ENCODE assay signal across 8 cellular contexts in genomic region chr3:119322021-119322522, GRCh38. TPM values are rescaled to one million over a fixed set of nuclear protein-coding genes. Genes with fewer than 3 reads are reported as not detected.
A peak's percentile ranks its signal among the peaks of the same experiment; 100 is the strongest.
DNase-seq lines count a peak whose midpoint lies in the region; ATAC-seq, FAIRE-seq and TF ChIP-seq lines count a peak whose summit lies in the region.

No MANE protein-coding gene starts in this region.

- H3K9me3 ChIP-seq in BE2C (no peaks in the 10 kb centered on the region), GM12878 (replicated peaks; ENCODE audit: control insufficient read depth, insufficient read depth, low read length) (no peaks in the 10 kb centered on the region; the same call in 1 of the 3 replicates), liver (ENCODE audit: control insufficient read depth in 4 of 4, low read length in 3 of 4) (no peaks in the 10 kb centered on the region), upper lobe of right lung (no peaks in the 10 kb centered on the region)

- peak overlapping the region; percentile 81 for H3K4me3 ChIP-seq in BE2C (ENCODE audit: low read depth, low read length)
- peak overlapping the region; percentile 78 for H3K4me3 ChIP-seq in GM12878
- peak overlapping the region; percentile 0 to 64 (median 5) for H3K4me3 ChIP-seq in liver (ENCODE audit: low read depth in 1 of 3, low read length in 3 of 3)
- peak overlapping the region; percentile 70 for H3K4me3 ChIP-seq in upper lobe of right lung

- peak overlapping the region; percentile 59 for H2AFZ ChIP-seq in GM12878 (ENCODE audit: control insufficient read depth, low read depth, low read length)

- TF ChIP-seq CTCF in BE2C (IDR thresholded peaks at IDR 0.05; ENCODE audit: low read depth, low read length) (no peak), GM12878 (IDR thresholded peaks at IDR 0.05 in 2 of 3, conservative IDR thresholded peaks at IDR 0.05 in 1 of 3; ENCODE audit: control insufficient read depth in 2 of 3, extremely low read depth in 1 of 3, insufficient read depth in 1 of 3, low read depth in 3 of 3, low read length in 3 of 3) (no peak), liver (IDR thresholded peaks at IDR 0.05; ENCODE audit: low read depth, low read length, missing input control) (no peak), upper lobe of right lung (IDR thresholded peaks at IDR 0.05) (no peak)

- H3K27me3 ChIP-seq in BE2C (no peaks in the 10 kb centered on the region), GM12878 (replicated peaks in 1 of 2; ENCODE audit: control insufficient read depth in 2 of 2, insufficient read depth in 2 of 2, low read length in 1 of 2) (no peaks in the 10 kb centered on the region), liver (ENCODE audit: control insufficient read depth in 4 of 4, insufficient read depth in 4 of 4, low read length in 3 of 4) (no peaks in the 10 kb centered on the region), upper lobe of right lung (no peaks in the 10 kb centered on the region)

- no peak for DNase-seq in BE2C
- no peak for DNase-seq in GM12878 (ENCODE audit: low read depth, low spot score)
- DNase-seq in upper lobe of right lung, result no peak
- DNase-seq in retina, result no peak

- H3K4me2 ChIP-seq in GM12878 (ENCODE audit: control insufficient read depth, insufficient read depth), result peak overlapping the region; percentile 99

- H3K27ac ChIP-seq in GM12878 (ENCODE audit: control insufficient read depth, insufficient read depth) (peak overlapping the region; percentile 97), liver (ENCODE audit: low read depth in 1 of 2, low read length in 2 of 2) (peak overlapping the region; percentile 40 to 82), upper lobe of right lung (peak overlapping the region; percentile 88)

- RAD21 ChIA-PET in GM12878 (lab: Charles Lee; ENCODE audit: unreplicated experiment), result interaction anchor here (0.9 to 2.3 kb wide), 7 partner anchors 20 to 237 kb away, joined by 3 to 30 read pairs (median 6); partner anchors contain the start of genes ARHGAP31, B4GALT4 and CD80

- BruUV-seq in GM12878 (replicated peaks; lab: Mats Ljungman, UMichigan), result no TSS peak

- in situ Hi-C loops in GM12878 (cut with MboI), result no loop called here

- H3K79me2 ChIP-seq in GM12878 (ENCODE audit: control insufficient read depth, insufficient read depth, low read length), result peaks cover 33% of the 10 kb centered on the region

- no peak for FAIRE-seq in GM12878 (lab: Jason Lieb, UNC)

- H3K4me1 ChIP-seq in BE2C (peaks cover 5% of the 10 kb centered on the region), GM12878 (ENCODE audit: control insufficient read depth, insufficient read depth, low read length) (peaks cover 29% of the 10 kb centered on the region), liver (ENCODE audit: control insufficient read depth in 4 of 4, insufficient read depth in 4 of 4, low read length in 3 of 4) (peaks cover 0 to 8% (median 0%) of the 10 kb centered on the region in 4 donors), upper lobe of right lung (peaks cover 25% of the 10 kb centered on the region)

- CTCF ChIA-PET in GM12878 (lab: Yijun Ruan, JAX), result interaction anchor here (0.9 to 3.1 kb wide), 4 partner anchors 17 to 81 kb away, joined by 3 to 13 read pairs (median 6); no protein-coding TSS in a partner anchor

- H3K36me3 ChIP-seq in BE2C (no peaks in the 10 kb centered on the region), GM12878 (ENCODE audit: control insufficient read depth in 2 of 2, insufficient read depth in 2 of 2, low read length in 1 of 2) (no peaks in the 10 kb centered on the region; a peak in 1 of 4 replicates), liver (ENCODE audit: control insufficient read depth in 4 of 4, insufficient read depth in 3 of 4, low read depth in 1 of 4, low read length in 3 of 4) (no peaks in the 10 kb centered on the region), upper lobe of right lung (no peaks in the 10 kb centered on the region)

- ATAC-seq in HG03460 (IDR thresholded peaks at IDR 0.05; ENCODE audit: unreplicated experiment) (peak; percentile 1), GM12878 (no peak), upper lobe of right lung (no peak), HG03139 (IDR thresholded peaks at IDR 0.05; ENCODE audit: unreplicated experiment) (no peak), HG02840 (IDR thresholded peaks at IDR 0.05; ENCODE audit: low FRiP score, unreplicated experiment) (no peak)

- H3K9ac ChIP-seq in GM12878 (ENCODE audit: control insufficient read depth, insufficient read depth, low read length) (peak overlapping the region; percentile 94), liver (ENCODE audit: low read depth in 1 of 2, low read length in 2 of 2) (peak overlapping the region in 1 of 2 donors; percentile 35)

- no peaks in the 10 kb centered on the region for H4K20me1 ChIP-seq in GM12878 (ENCODE audit: control insufficient read depth, insufficient read depth)

- SMC1A ChIA-PET in GM12878 (lab: Charles Lee; ENCODE audit: uncharacterized antibody, unreplicated experiment), result interaction anchor here (1.2 to 3.1 kb wide), 9 partner anchors 10 to 142 kb away, joined by 3 to 32 read pairs (median 6); partner anchors contain the start of gene ARHGAP31

- no peak for TF ChIP-seq POLR2A in GM12878 (IDR thresholded peaks at IDR 0.05; ENCODE audit: low read depth, low read length)

- TF ChIP-seq EP300 in GM12878 (IDR thresholded peaks at IDR 0.05; ENCODE audit: borderline replicate concordance in 1 of 2, control insufficient read depth in 1 of 2, low read depth in 2 of 2, low read length in 2 of 2), result no peak

- WGBS in GM12878 (ENCODE audit: insufficient coverage, insufficient replicate concordance, low lambda C conversion rate, missing lambda C conversion rate), result 0% methylated on average over 4 of the region's 4 CpGs
- WGBS in liver, result 37% methylated on average over 4 of the region's 4 CpGs

- TF ChIP-seq RAD21 in GM12878 (IDR thresholded peaks at IDR 0.05; ENCODE audit: insufficient read depth, low read depth, low read length) (no peak), liver (IDR thresholded peaks at IDR 0.05) (no peak)

- POLR2A ChIA-PET in GM12878 (lab: Charles Lee), result interaction anchor here (0.5 to 2.3 kb wide), 5 partner anchors 18 to 105 kb away, joined by 3 to 25 read pairs (median 4); partner anchors contain the start of genes ARHGAP31 and B4GALT4

- intact Hi-C loops in GM12878 (cut with micrococcal nuclease; ENCODE audit: unreplicated experiment), result loop anchor here (5.0 kb wide), 1 partner anchor 235 kb away; the partner anchor contains the start of gene CD80
- intact Hi-C loops in upper lobe of right lung (cut with DNase I), result no loop called here

TF ChIP-seq in GM12878, 131 proteins besides CTCF, POLR2A, EP300 and RAD21 (continues in another document):
- TF ChIP-seq NR2C1 (IDR thresholded peaks at IDR 0.05) (no peak), TBL1XR1 (IDR thresholded peaks at IDR 0.05; ENCODE audit: low read depth, low read length) (no peak), RELA (IDR thresholded peaks at IDR 0.05; ENCODE audit: borderline replicate concordance, partially characterized antibody) (no peak), SP1 (IDR thresholded peaks at IDR 0.05; ENCODE audit: low read depth, low read length) (no peak), POLR2AphosphoS5 (IDR thresholded peaks at IDR 0.05; ENCODE audit: low read length) (peak; percentile 1; the same call in 1 of the 2 replicates), RFX5 (IDR thresholded peaks at IDR 0.05; ENCODE audit: low read depth, low read length) (no peak)
- TF ChIP-seq, protein P1, sequence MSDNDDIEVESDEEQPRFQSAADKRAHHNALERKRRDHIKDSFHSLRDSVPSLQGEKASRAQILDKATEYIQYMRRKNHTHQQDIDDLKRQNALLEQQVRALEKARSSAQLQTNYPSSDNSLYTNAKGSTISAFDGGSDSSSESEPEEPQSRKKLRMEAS (IDR thresholded peaks at IDR 0.05; ENCODE audit: low read depth, low read length), result no peak

TF ChIP-seq in liver, 16 proteins besides CTCF, POLR2A, EP300 and RAD21:
- TF ChIP-seq YY1 (IDR thresholded peaks at IDR 0.05), result no peak
- no peak for TF ChIP-seq JUND (IDR thresholded peaks at IDR 0.05)
- TF ChIP-seq NR2F2 (IDR thresholded peaks at IDR 0.05), result no peak
- no peak for TF ChIP-seq GABPA (IDR thresholded peaks at IDR 0.05 in 1 of 2, conservative IDR thresholded peaks at IDR 0.05 in 1 of 2)
- no peak for TF ChIP-seq ZBTB33 (IDR thresholded peaks at IDR 0.05)

RNA-seq across cellular contexts. Expression of gene ARHGAP31, which starts 27.9 kb away (rescaled TPM):
- polyA plus RNA-seq in BE2C (2012; ENCODE audit: insufficient read depth, insufficient read length, low read depth), result 2.5 TPM
- total RNA-seq in GM12878 (2013; cell fraction: nucleolus; rRNA removed), result 25.6 and 27.1 TPM in 2 replicates
- 10.0 and 10.5 TPM in 2 replicates for total RNA-seq in GM12878 (2014; rRNA removed)
- total RNA-seq in GM12878 (2014; rRNA removed; fragmentation: Illumina TruSeq; extraction: Trizol), result 10.5 and 10.6 TPM in 2 replicates
- total RNA-seq in GM12878 (2021), result 26.4 and 27.4 TPM in 2 replicates
- polyA plus RNA-seq in GM12878 (2011; ENCODE audit: low read depth), result 5.0 TPM
- 27.4 and 29.8 TPM in 2 replicates for polyA plus RNA-seq in GM12878 (2011; rRNA removed)
- polyA plus RNA-seq in GM12878 (2011; cell fraction: cytosol; rRNA removed), result 23.1 and 28.4 TPM in 2 replicates
- 12.5 and 13.9 TPM in 2 replicates for polyA plus RNA-seq in GM12878 (2011; cell fraction: nucleus; rRNA removed)
- 7.2 and 8.3 TPM in 2 replicates for polyA plus RNA-seq in GM12878 (2012)
- 11.9 and 13.5 TPM in 2 replicates for polyA plus RNA-seq in GM12878 (2014; fragmentation: Illumina TruSeq; extraction: Trizol)
- polyA plus RNA-seq in GM12878 (2014; fragmentation: Nextera tagmentation; extraction: Ambion mirVana), result 1 to 10 TPM in 1 of 2 experiments, under 1 TPM in 1; 0.97 to 1.6 TPM
- 10.1 and 10.7 TPM in 2 replicates for polyA plus RNA-seq in GM12878 (2014; rRNA removed)
- 1 to 10 TPM; 6.9 to 7.2 TPM for polyA plus RNA-seq in GM12878 (2016; fragmentation: Nextera tagmentation; extraction: Ambion mirVana)
- 35.0 and 43.4 TPM in 2 replicates for polyA minus RNA-seq in GM12878 (2011; rRNA and poly(A)+ RNA removed)
- 12.4 and 18.5 TPM in 2 replicates for polyA minus RNA-seq in GM12878 (2011; cell fraction: cytosol; rRNA and poly(A)+ RNA removed)
- polyA minus RNA-seq in GM12878 (2011; cell fraction: nucleus; rRNA and poly(A)+ RNA removed), result 10.0 and 16.7 TPM in 2 replicates
- 1 to 10 TPM; 3.6 to 4.6 TPM for total RNA-seq in liver
- polyA plus RNA-seq in liver, result 1 to 10 TPM in 1 of 2 donors, under 1 TPM in 1; 0.99 to 1.5 TPM
- 117 TPM for total RNA-seq in upper lobe of right lung

Comparison
In these comparisons a context has a peak if more than half of its experiments do, and no peak if none do; other contexts are left out.
1. H3K4me3 ChIP-seq: peak in every context shown above with its lines; median percentile 81 in BE2C; 78 in GM12878; 70 in upper lobe of right lung; 5 in liver.